In the genomic region with DNA sequence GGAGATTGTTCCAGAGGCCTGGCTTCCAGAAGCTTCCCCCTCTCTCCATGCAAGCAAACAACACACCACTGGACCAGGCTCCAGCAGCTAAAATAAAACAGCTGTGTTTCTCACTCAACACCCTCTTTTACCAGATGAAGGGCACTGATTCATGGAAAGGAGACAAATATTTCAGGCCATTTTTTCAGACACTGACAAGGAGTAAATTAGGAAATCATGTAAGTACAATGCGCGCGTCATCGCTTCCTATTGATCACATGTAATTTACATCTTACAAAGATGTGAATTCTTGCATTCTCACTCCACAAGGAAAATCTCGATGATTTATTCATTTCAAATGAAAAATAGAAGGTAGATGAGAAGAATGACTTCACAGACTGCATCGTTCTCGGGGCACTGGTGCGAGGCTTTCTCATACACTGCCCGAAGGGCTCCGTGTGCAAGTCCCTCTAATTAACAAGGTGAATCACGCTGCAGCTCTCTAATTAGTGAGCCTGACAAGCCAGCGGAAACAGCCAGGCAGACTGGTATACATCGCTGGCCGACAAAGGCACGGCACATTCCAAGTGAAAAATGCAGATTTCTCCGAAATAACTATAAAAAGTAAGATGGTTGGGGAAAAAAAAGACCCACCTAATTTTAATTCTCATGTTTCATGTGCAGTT, we compare ENCODE assay signal across 1 cellular context.
TF ChIP-seq lines count a peak whose summit lies in the region.

No MANE protein-coding gene starts in this region.

TF ChIP-seq in GM23338, 12 proteins besides CTCF, POLR2A, EP300 and RAD21 (continued from another document):
- TF ChIP-seq, protein P1, sequence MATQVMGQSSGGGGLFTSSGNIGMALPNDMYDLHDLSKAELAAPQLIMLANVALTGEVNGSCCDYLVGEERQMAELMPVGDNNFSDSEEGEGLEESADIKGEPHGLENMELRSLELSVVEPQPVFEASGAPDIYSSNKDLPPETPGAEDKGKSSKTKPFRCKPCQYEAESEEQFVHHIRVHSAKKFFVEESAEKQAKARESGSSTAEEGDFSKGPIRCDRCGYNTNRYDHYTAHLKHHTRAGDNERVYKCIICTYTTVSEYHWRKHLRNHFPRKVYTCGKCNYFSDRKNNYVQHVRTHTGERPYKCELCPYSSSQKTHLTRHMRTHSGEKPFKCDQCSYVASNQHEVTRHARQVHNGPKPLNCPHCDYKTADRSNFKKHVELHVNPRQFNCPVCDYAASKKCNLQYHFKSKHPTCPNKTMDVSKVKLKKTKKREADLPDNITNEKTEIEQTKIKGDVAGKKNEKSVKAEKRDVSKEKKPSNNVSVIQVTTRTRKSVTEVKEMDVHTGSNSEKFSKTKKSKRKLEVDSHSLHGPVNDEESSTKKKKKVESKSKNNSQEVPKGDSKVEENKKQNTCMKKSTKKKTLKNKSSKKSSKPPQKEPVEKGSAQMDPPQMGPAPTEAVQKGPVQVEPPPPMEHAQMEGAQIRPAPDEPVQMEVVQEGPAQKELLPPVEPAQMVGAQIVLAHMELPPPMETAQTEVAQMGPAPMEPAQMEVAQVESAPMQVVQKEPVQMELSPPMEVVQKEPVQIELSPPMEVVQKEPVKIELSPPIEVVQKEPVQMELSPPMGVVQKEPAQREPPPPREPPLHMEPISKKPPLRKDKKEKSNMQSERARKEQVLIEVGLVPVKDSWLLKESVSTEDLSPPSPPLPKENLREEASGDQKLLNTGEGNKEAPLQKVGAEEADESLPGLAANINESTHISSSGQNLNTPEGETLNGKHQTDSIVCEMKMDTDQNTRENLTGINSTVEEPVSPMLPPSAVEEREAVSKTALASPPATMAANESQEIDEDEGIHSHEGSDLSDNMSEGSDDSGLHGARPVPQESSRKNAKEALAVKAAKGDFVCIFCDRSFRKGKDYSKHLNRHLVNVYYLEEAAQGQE (IDR thresholded peaks at IDR 0.05; ENCODE audit: unreplicated experiment), result no peak
- TF ChIP-seq NANOG (IDR thresholded peaks at IDR 0.05; ENCODE audit: borderline replicate concordance), result no peak
- no peak for TF ChIP-seq ZNF114 (CRISPR knock-in tag; IDR thresholded peaks at IDR 0.05)
- TF ChIP-seq JUNB (IDR thresholded peaks at IDR 0.05; ENCODE audit: unreplicated experiment), result no peak
- TF ChIP-seq STAT1 (IDR thresholded peaks at IDR 0.05; ENCODE audit: unreplicated experiment), result no peak
- TF ChIP-seq, protein P2, sequence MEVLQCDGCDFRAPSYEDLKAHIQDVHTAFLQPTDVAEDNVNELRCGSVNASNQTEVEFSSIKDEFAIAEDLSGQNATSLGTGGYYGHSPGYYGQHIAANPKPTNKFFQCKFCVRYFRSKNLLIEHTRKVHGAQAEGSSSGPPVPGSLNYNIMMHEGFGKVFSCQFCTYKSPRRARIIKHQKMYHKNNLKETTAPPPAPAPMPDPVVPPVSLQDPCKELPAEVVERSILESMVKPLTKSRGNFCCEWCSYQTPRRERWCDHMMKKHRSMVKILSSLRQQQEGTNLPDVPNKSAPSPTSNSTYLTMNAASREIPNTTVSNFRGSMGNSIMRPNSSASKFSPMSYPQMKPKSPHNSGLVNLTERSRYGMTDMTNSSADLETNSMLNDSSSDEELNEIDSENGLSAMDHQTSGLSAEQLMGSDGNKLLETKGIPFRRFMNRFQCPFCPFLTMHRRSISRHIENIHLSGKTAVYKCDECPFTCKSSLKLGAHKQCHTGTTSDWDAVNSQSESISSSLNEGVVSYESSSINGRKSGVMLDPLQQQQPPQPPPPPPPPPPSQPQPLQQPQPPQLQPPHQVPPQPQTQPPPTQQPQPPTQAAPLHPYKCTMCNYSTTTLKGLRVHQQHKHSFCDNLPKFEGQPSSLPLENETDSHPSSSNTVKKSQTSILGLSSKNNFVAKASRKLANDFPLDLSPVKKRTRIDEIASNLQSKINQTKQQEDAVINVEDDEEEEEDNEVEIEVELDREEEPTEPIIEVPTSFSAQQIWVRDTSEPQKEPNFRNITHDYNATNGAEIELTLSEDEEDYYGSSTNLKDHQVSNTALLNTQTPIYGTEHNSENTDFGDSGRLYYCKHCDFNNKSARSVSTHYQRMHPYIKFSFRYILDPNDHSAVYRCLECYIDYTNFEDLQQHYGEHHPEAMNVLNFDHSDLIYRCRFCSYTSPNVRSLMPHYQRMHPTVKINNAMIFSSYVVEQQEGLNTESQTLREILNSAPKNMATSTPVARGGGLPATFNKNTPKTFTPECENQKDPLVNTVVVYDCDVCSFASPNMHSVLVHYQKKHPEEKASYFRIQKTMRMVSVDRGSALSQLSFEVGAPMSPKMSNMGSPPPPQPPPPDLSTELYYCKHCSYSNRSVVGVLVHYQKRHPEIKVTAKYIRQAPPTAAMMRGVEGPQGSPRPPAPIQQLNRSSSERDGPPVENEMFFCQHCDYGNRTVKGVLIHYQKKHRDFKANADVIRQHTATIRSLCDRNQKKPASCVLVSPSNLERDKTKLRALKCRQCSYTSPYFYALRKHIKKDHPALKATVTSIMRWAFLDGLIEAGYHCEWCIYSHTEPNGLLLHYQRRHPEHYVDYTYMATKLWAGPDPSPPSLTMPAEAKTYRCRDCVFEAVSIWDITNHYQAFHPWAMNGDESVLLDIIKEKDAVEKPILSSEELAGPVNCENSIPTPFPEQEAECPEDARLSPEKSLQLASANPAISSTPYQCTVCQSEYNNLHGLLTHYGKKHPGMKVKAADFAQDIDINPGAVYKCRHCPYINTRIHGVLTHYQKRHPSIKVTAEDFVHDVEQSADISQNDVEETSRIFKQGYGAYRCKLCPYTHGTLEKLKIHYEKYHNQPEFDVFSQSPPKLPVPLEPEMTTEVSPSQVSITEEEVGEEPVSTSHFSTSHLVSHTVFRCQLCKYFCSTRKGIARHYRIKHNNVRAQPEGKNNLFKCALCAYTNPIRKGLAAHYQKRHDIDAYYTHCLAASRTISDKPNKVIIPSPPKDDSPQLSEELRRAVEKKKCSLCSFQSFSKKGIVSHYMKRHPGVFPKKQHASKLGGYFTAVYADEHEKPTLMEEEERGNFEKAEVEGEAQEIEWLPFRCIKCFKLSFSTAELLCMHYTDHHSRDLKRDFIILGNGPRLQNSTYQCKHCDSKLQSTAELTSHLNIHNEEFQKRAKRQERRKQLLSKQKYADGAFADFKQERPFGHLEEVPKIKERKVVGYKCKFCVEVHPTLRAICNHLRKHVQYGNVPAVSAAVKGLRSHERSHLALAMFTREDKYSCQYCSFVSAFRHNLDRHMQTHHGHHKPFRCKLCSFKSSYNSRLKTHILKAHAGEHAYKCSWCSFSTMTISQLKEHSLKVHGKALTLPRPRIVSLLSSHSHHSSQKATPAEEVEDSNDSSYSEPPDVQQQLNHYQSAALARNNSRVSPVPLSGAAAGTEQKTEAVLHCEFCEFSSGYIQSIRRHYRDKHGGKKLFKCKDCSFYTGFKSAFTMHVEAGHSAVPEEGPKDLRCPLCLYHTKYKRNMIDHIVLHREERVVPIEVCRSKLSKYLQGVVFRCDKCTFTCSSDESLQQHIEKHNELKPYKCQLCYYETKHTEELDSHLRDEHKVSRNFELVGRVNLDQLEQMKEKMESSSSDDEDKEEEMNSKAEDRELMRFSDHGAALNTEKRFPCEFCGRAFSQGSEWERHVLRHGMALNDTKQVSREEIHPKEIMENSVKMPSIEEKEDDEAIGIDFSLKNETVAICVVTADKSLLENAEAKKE (CRISPR knock-in tag; IDR thresholded peaks at IDR 0.05), result no peak
